In the genomic region with DNA sequence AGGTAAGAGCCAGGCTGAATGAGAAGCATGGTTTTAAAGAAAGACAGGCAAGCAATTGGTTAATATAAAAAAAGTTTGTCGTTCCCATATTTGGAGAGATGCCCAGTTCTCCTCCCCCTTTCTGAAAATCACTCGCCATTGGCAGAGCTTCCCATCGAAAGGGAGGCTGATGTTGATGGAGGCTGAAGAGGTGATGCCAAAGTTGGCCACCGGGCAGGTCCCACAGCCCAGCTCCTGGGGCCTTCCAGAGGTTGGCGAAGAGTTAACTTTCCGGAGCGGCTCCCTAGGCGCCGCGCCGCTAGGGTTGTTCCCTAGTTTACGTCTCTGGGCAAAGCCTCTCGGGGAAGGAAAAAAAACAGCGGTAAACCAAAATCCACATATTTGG, we compare ENCODE assay signal across 8 cellular contexts. TPM values are rescaled to one million over a fixed set of nuclear protein-coding genes. Genes with fewer than 3 reads are reported as not detected.
DNase-seq lines count a peak whose midpoint lies in the region; ATAC-seq and TF ChIP-seq lines count a peak whose summit lies in the region.

No MANE protein-coding gene starts in this region.

- H3K9me3 ChIP-seq in Panc1 (ENCODE audit: control insufficient read depth, insufficient read depth, low read depth, low read length) (no peaks in the 10 kb centered on the region), endocrine pancreas (ENCODE audit: control insufficient read depth, low read length) (no peaks in the 10 kb centered on the region), mucosa of rectum (ENCODE audit: control insufficient read depth in 2 of 2, low read length in 2 of 2) (no peaks in the 10 kb centered on the region)

- intact Hi-C loops in Panc1 (cut with micrococcal nuclease; ENCODE audit: unreplicated experiment), result no loop called here

- no peaks in the 10 kb centered on the region for H3K36me3 ChIP-seq in Panc1 (ENCODE audit: control insufficient read depth, insufficient read depth, low read length)
- no peaks in the 10 kb centered on the region for H3K36me3 ChIP-seq in endocrine pancreas (ENCODE audit: control insufficient read depth, insufficient read depth, low read length)
- no peaks in the 10 kb centered on the region for H3K36me3 ChIP-seq in mucosa of rectum (ENCODE audit: control insufficient read depth in 2 of 2, insufficient read depth in 2 of 2, low read length in 2 of 2)

- CTCF ChIA-PET in Panc1 (lab: Charles Lee), result interaction anchor here (0.6 kb wide), 1 partner anchor 8 kb away, joined by 14 read pairs; no protein-coding TSS in a partner anchor

- H3K27ac ChIP-seq in Panc1 (ENCODE audit: low read length) (peak overlapping the region; percentile 73), mucosa of rectum (ENCODE audit: low read depth in 2 of 2, low read length in 2 of 2) (no peak overlapping the region)

- ATAC-seq in Panc1 (peak; percentile 81), GM21737 (IDR thresholded peaks at IDR 0.05; ENCODE audit: unreplicated experiment) (no peak)

- H3K27me3 ChIP-seq in Panc1 (ENCODE audit: control insufficient read depth, insufficient read depth, low read length) (no peaks in the 10 kb centered on the region), endocrine pancreas (ENCODE audit: control insufficient read depth, insufficient read depth, low read length) (no peaks in the 10 kb centered on the region), mucosa of rectum (ENCODE audit: control insufficient read depth in 2 of 2, insufficient read depth in 2 of 2, low read length in 2 of 2) (peaks cover 28 to 31% of the 10 kb centered on the region in 2 donors)

- DNase-seq in AG09309 (ENCODE audit: low read depth), result no peak
- DNase-seq in HFF-Myc (ENCODE audit: extremely low read depth, low read depth), result no peak
- no peak for DNase-seq in Panc1 (ENCODE audit: low read depth, low spot score)
- DNase-seq in activated effector memory CD4-positive, alpha-beta T cell treated with Interleukin-2 at 50 U/mL for 16 hours, result no peak
- DNase-seq in NAMALWA (ENCODE audit: low spot score), result no peak

- no TSS peak for BruUV-seq in Panc1 (replicated peaks; lab: Mats Ljungman, UMichigan)

- TF ChIP-seq CTCF in AG09309 (IDR thresholded peaks at IDR 0.05; ENCODE audit: control insufficient read depth, insufficient read depth, low read depth, low read length, missing control alignments), result no peak
- no peak for TF ChIP-seq CTCF in HFF-Myc (IDR thresholded peaks at IDR 0.05; ENCODE audit: low read depth, low read length, missing control alignments)
- no peak for TF ChIP-seq CTCF in Panc1 (IDR thresholded peaks at IDR 0.05)

- H3K4me3 ChIP-seq in AG09309 (ENCODE audit: control insufficient read depth, low read depth, low read length), result peak overlapping the region; percentile 72
- peak overlapping the region; percentile 43 for H3K4me3 ChIP-seq in HFF-Myc (replicated peaks; ENCODE audit: low read depth, low read length)
- peak overlapping the region; percentile 62 to 70 for H3K4me3 ChIP-seq in Panc1 (ENCODE audit: low read depth in 2 of 2, low read length in 2 of 2)
- H3K4me3 ChIP-seq in endocrine pancreas (ENCODE audit: control insufficient read depth, insufficient read depth, low read length), result peak overlapping the region; percentile 34
- peak overlapping the region; percentile 56 to 67 for H3K4me3 ChIP-seq in mucosa of rectum (ENCODE audit: low read length in 2 of 2)

- POLR2A ChIA-PET in Panc1 (lab: Charles Lee), result interaction anchor here (0.6 kb wide), 1 partner anchor 116 kb away, joined by 3 read pairs; no protein-coding TSS in a partner anchor

- in situ Hi-C loops in Panc1 (cut with HindIII; ENCODE audit: low pct_unique_long_range_greater_than_20kb, low sequenced_read_pairs), result no loop called here

- H3K4me1 ChIP-seq in Panc1 (ENCODE audit: control insufficient read depth, insufficient read depth, low read length) (peaks cover 16% of the 10 kb centered on the region), endocrine pancreas (ENCODE audit: control insufficient read depth, insufficient read depth, low read length) (peaks cover 4% of the 10 kb centered on the region), mucosa of rectum (ENCODE audit: control insufficient read depth in 2 of 2, insufficient read depth in 2 of 2, low read length in 2 of 2) (peaks cover 5 to 8% of the 10 kb centered on the region in 2 donors)

- H3K9ac ChIP-seq in endocrine pancreas (ENCODE audit: control insufficient read depth, insufficient read depth, low read length) (no peak overlapping the region), mucosa of rectum (ENCODE audit: low read depth in 1 of 2, low read length in 2 of 2) (peak overlapping the region in 1 of 2 donors; percentile 33)

RNA-seq across cellular contexts. Expression of gene PCOLCE2, which starts 0.8 kb away (rescaled TPM):
- total RNA-seq in Panc1 (2021; ENCODE audit: unreplicated experiment), result 14.6 TPM
- polyA plus RNA-seq in Panc1 (2012; ENCODE audit: insufficient read length), result 12.8 TPM
